ENCODE assay signal across 28 cellular contexts in genomic region chr11:66564984-66565383, GRCh38. TPM values are rescaled to one million over a fixed set of nuclear protein-coding genes. Genes with fewer than 3 reads are reported as not detected.
"Had no signal": no experiment of that assay in that cellular context is flagged by ENCODE, and none has a peak within 500 bp of the region (broad histone marks: within the 10 kb centered on the region; RNA-seq: fewer than 3 reads in every experiment).

No MANE protein-coding gene starts in this region.

- H3K36me3 ChIP-seq: prostate gland, transverse colon, upper lobe of right lung, uterus had no signal

- H3K4me1 ChIP-seq: prostate gland had no signal

- H3K27ac ChIP-seq: gastrocnemius medialis, prostate gland, suprapubic skin, transverse colon, upper lobe of right lung, uterus had no signal

- DNase-seq: cortex of kidney; effector memory CD8-positive, alpha-beta T cell; foreskin fibroblast; gastrocnemius medialis; head of caudate nucleus; kidney; naive B cell; right cardiac atrium; small intestine; stimulated activated CD4-positive, alpha-beta T cell treated with anti-CD3 and anti-CD28 coated beads, Interleukin-1b, Interleukin-23, amount 100 ng/mL, for 48 hours; stimulated activated CD4-positive, alpha-beta T cell treated with anti-CD3 and anti-CD28 coated beads, Interleukin-4, amount 100 ng/mL, for 1 hour; stimulated activated CD8-positive, alpha-beta memory T cell treated with anti-CD3 and anti-CD28 coated beads, Interleukin-4, amount 100 ng/mL, for 48 hours; stimulated activated naive CD4-positive, alpha-beta T cell; stimulated activated naive CD8-positive, alpha-beta T cell treated with anti-CD3 and anti-CD28 coated beads, Interleukin-15, amount 100 ng/mL, for 72 hours; transverse colon; upper lobe of right lung; uterus had no signal

- H3K9me3 ChIP-seq: gastrocnemius medialis, prostate gland, suprapubic skin, transverse colon, upper lobe of right lung, uterus had no signal

- H3K4me3 ChIP-seq: gastrocnemius medialis, lung, prostate gland, suprapubic skin, transverse colon, upper lobe of right lung, uterus had no signal

- H3K27me3 ChIP-seq: gastrocnemius medialis, suprapubic skin, upper lobe of right lung, uterus had no signal

- ATAC-seq: effector memory CD8-positive, alpha-beta T cell; gastrocnemius medialis; left lobe of liver; natural killer cell treated with Interleukin-12 subunit alpha and Interleukin-12 subunit beta and Interleukin-15 and Interleukin-18, amount 100 ng/mL, for 72 hours; right cardiac atrium; stimulated activated naive CD8-positive, alpha-beta T cell treated with anti-CD3 and anti-CD28 coated beads, Interleukin-15, amount 100 ng/mL, for 72 hours; upper lobe of right lung had no signal

RNA-seq across cellular contexts. Expression of gene CTSF, which starts 3.4 kb away (rescaled TPM):
- total RNA-seq: neural crest cell, osteocyte had no signal

RNA-seq across cellular contexts. Expression of gene ACTN3, which starts 18.3 kb away (rescaled TPM):
- total RNA-seq: glomerular endothelial cell, left lobe of liver, liver, mononuclear cell, prostate gland, renal cortical epithelial cell, suprapubic skin, transverse colon, upper lobe of right lung had no signal
- polyA plus RNA-seq: liver had no signal

RNA-seq across cellular contexts. Expression of gene CCDC87, which starts 27.9 kb away (rescaled TPM):
- total RNA-seq: natural killer cell treated with Interleukin-12 subunit alpha and Interleukin-12 subunit beta and Interleukin-15 and Interleukin-18, amount 100 ng/mL, for 72 hours had no signal
